ENCODE assay signal across 8 cellular contexts in genomic region chr2:70190086-70190412, GRCh38. TPM values are rescaled to one million over a fixed set of nuclear protein-coding genes. Genes with fewer than 3 reads are reported as not detected.
DNase-seq lines count a peak whose midpoint lies in the region; ATAC-seq and TF ChIP-seq lines count a peak whose summit lies in the region.

No MANE protein-coding gene starts in this region.

- TF ChIP-seq CTCF in MM.1S (IDR thresholded peaks at IDR 0.05; ENCODE audit: low read length): no peak
- TF ChIP-seq CTCF in heart right ventricle (IDR thresholded peaks at IDR 0.05): no peak
- no peak for TF ChIP-seq CTCF in gastrocnemius medialis (IDR thresholded peaks at IDR 0.05 in 4 of 5, conservative IDR thresholded peaks at IDR 0.05 in 1 of 5)

- H3K4me3 ChIP-seq in GM23248 (peak overlapping the region; percentile 81), MM.1S (ENCODE audit: low read length) (peak overlapping the region; percentile 86), heart right ventricle (peak overlapping the region; percentile 71 to 91 (median 76)), gastrocnemius medialis (peak overlapping the region; percentile 72 to 96 (median 88))

- H3K36me3 ChIP-seq in GM23248 (ENCODE audit: low read depth): no peaks in the 10 kb centered on the region
- no peaks in the 10 kb centered on the region for H3K36me3 ChIP-seq in MM.1S (replicated peaks; ENCODE audit: insufficient read depth, low read length)
- no peaks in the 10 kb centered on the region for H3K36me3 ChIP-seq in heart right ventricle
- no peaks in the 10 kb centered on the region for H3K36me3 ChIP-seq in gastrocnemius medialis

- H3K4me2 ChIP-seq in GM23248 (ENCODE audit: unreplicated experiment): peak overlapping the region; percentile 95
- H3K4me2 ChIP-seq in MM.1S (ENCODE audit: low read depth, low read length): peak overlapping the region; percentile 61

- H3K9me2 ChIP-seq in GM23248 (ENCODE audit: insufficient read depth): no peaks in the 10 kb centered on the region
- H3K9me2 ChIP-seq in MM.1S (replicated peaks; ENCODE audit: insufficient read depth, low read length): no peaks in the 10 kb centered on the region

- H3K27me3 ChIP-seq in GM23248 (replicated peaks; ENCODE audit: insufficient read depth) (no peaks in the 10 kb centered on the region), MM.1S (replicated peaks; ENCODE audit: insufficient read depth, low read length) (no peaks in the 10 kb centered on the region), heart right ventricle (no peaks in the 10 kb centered on the region), gastrocnemius medialis (no peaks in the 10 kb centered on the region)

- H3K9me3 Mint-ChIP-seq in activated naive CD4-positive, alpha-beta T cell treated with anti-CD3 and anti-CD28 coated beads, Interleukin-2, amount 50 U/mL, for 72 hours: no peaks in the 10 kb centered on the region

- 1 to 2% methylated on average over 8 of the region's 8 CpGs for WGBS in GM23248 (ENCODE audit: low coverage in 1 of 2, low lambda C conversion rate in 2 of 2, missing lambda C conversion rate in 2 of 2), 2 experiments
- 6% methylated on average over 8 of the region's 8 CpGs for whole genome bisulfite sequencing in heart right ventricle, 2 donors

- intact Hi-C loops in heart right ventricle (cut with DNase I) (loop anchor here in 5 of 10 donors (2.0 to 10.0 kb wide), 4 partner anchors 55 to 115 kb away; partner anchors contain the start of genes TIA1 (in 3 of the 5), FAM136A (in 1 of the 5) and SNRPG (in 1 of the 5)), gastrocnemius medialis (cut with DNase I; ENCODE audit: low total_unique reads) (loop anchor here (1.0 to 2.0 kb wide), 5 partner anchors 47 to 275 kb away; partner anchors contain the start of genes FAM136A, MXD1, PCBP1 and TIA1)

- peaks cover 7% of the 10 kb centered on the region in 2 donors for H3K36me3 Mint-ChIP-seq in activated naive CD4-positive, alpha-beta T cell treated with anti-CD3 and anti-CD28 coated beads, Interleukin-2, amount 50 U/mL, for 72 hours

- ATAC-seq in activated naive CD4-positive, alpha-beta T cell treated with anti-CD3 and anti-CD28 coated beads, Interleukin-2, amount 50 U/mL, for 72 hours: no peak
- ATAC-seq in heart right ventricle (peak in 5 of 8 donors; percentile 1 to 14 (median 7)), gastrocnemius medialis (peak; percentile 11 to 13)

- H3K27ac Mint-ChIP-seq in activated naive CD4-positive, alpha-beta T cell treated with anti-CD3 and anti-CD28 coated beads, Interleukin-2, amount 50 U/mL, for 72 hours: peak overlapping the region; percentile 98 to 100

- TF ChIP-seq POLR2A in gastrocnemius medialis (IDR thresholded peaks at IDR 0.05): no peak

- H2AFZ ChIP-seq in GM23248: peak overlapping the region; percentile 96
- peak overlapping the region; percentile 83 for H2AFZ ChIP-seq in MM.1S (ENCODE audit: low read length)

- H3K4me1 ChIP-seq in GM23248 (ENCODE audit: insufficient read depth) (peaks cover 3% of the 10 kb centered on the region; the same call in 1 of the 2 replicates), MM.1S (ENCODE audit: low read length) (0 out of 2 replicates have a peak, but pooled peaks cover 4% of the 10 kb centered on the region), heart right ventricle (peaks cover 0 to 15% (median 4%) of the 10 kb centered on the region in 9 donors), gastrocnemius medialis (peaks cover 4 to 6% of the 10 kb centered on the region in 2 donors)

- H3K9ac ChIP-seq in GM23248 (peak overlapping the region; percentile 95), MM.1S (ENCODE audit: low read length) (peak overlapping the region; percentile 94)

- H3K79me2 ChIP-seq in GM23248 (ENCODE audit: insufficient read depth) (peaks cover 31% of the 10 kb centered on the region), MM.1S (ENCODE audit: low read length) (peaks cover 3% of the 10 kb centered on the region; the same call in 1 of the 2 replicates)

- H3K27ac ChIP-seq in GM23248: peak overlapping the region; percentile 94
- H3K27ac ChIP-seq in MM.1S (ENCODE audit: low read length): peak overlapping the region; percentile 88; the same call in 1 of the 2 replicates
- peak overlapping the region in 9 of 10 donors; percentile 89 to 95 (median 92) for H3K27ac ChIP-seq in heart right ventricle
- peak overlapping the region; percentile 92 to 99 (median 92) for H3K27ac ChIP-seq in gastrocnemius medialis

- H3F3A ChIP-seq in GM23248 (ENCODE audit: insufficient read depth) (peaks cover 14% of the 10 kb centered on the region; the same call in 1 of the 2 replicates), MM.1S (ENCODE audit: insufficient read depth, low read length) (peaks cover 5% of the 10 kb centered on the region)

- H4K20me1 ChIP-seq in GM23248 (ENCODE audit: insufficient read depth) (no peaks in the 10 kb centered on the region), MM.1S (ENCODE audit: insufficient read depth, low read length) (no peaks in the 10 kb centered on the region)

- in situ Hi-C loops in GM23248 (cut with MboI): no loop called here
- in situ Hi-C loops in gastrocnemius medialis (cut with MboI; ENCODE audit: low sequenced_read_pairs in 4 of 4): no loop called here

- no peaks in the 10 kb centered on the region for H3K9me3 ChIP-seq in GM23248 (ENCODE audit: low read depth)
- H3K9me3 ChIP-seq in MM.1S (replicated peaks; ENCODE audit: insufficient read depth, low read length): no peaks in the 10 kb centered on the region
- H3K9me3 ChIP-seq in heart right ventricle: no peaks in the 10 kb centered on the region
- no peaks in the 10 kb centered on the region for H3K9me3 ChIP-seq in gastrocnemius medialis

- DNase-seq in NCI-H1105 treated with DMSO at 0.1 percent for 48 hours (lab: John Stamatoyannopoulos, UW): peak; percentile 37
- DNase-seq in NCI-H1105 (lab: John Stamatoyannopoulos, UW): no peak
- no peak for DNase-seq in GM23248
- DNase-seq in MM.1S: no peak
- peak in 1 of 2 donors; percentile 62 for DNase-seq in activated naive CD4-positive, alpha-beta T cell treated with anti-CD3 and anti-CD28 coated beads, Interleukin-2, amount 50 U/mL, for 72 hours (ENCODE audit: low spot score in 2 of 2)
- no peak for DNase-seq in heart right ventricle
- no peak for DNase-seq in gastrocnemius medialis
- no peak for DNase-seq in NCI-H1417 treated with DMSO at 0.1 percent for 48 hours (lab: John Stamatoyannopoulos, UW)

RNA-seq across cellular contexts. Expression of gene C2orf42, which starts 0.8 kb away (rescaled TPM):
- total RNA-seq in GM23248 (2014; rRNA removed; shearing (Covaris generic)): 23.2 and 25.5 TPM in 2 replicates
- polyA plus RNA-seq in GM23248 (2016; fragmentation: Nextera tagmentation; extraction: Ambion mirVana) (15.5 and 15.7 TPM in 2 replicates), heart right ventricle (1 to 10 TPM; 3.8 to 5.6 TPM)
- total RNA-seq in activated naive CD4-positive, alpha-beta T cell treated with anti-CD3 and anti-CD28 coated beads, Interleukin-2, amount 50 U/mL, for 72 hours: 10 to 100 TPM; 17.5 to 36.0 TPM
- total RNA-seq in heart right ventricle (10 to 100 TPM in 4 of 10 donors, 1 to 10 TPM in 6; 7.3 to 15.5 (median 9.7) TPM), gastrocnemius medialis (10 to 100 TPM in 1 of 4 donors, 1 to 10 TPM in 3; 6.3 to 10.1 (median 7.3) TPM)

RNA-seq across cellular contexts. Expression of gene TIA1, which starts 58.4 kb away (rescaled TPM):
- total RNA-seq in GM23248 (2014; rRNA removed; shearing (Covaris generic)): 36.8 and 42.8 TPM in 2 replicates
- polyA plus RNA-seq in GM23248 (2016; fragmentation: Nextera tagmentation; extraction: Ambion mirVana) (30.7 and 36.8 TPM in 2 replicates), heart right ventricle (100 to 1,000 TPM in 1 of 2 donors, 10 to 100 TPM in 1; 18.8 to 107 TPM)
- 100 to 1,000 TPM; 108 to 116 TPM for total RNA-seq in activated naive CD4-positive, alpha-beta T cell treated with anti-CD3 and anti-CD28 coated beads, Interleukin-2, amount 50 U/mL, for 72 hours
- total RNA-seq in heart right ventricle (10 to 100 TPM; 33.8 to 58.1 (median 43.2) TPM), gastrocnemius medialis (10 to 100 TPM; 20.2 to 54.8 (median 26.6) TPM)

Comparison
In these comparisons a context has a peak if more than half of its experiments do, and no peak if none do; other contexts are left out.
1. ATAC-seq: peak in heart right ventricle (5 of 8) and gastrocnemius medialis (2 of 2); none in activated naive CD4-positive, alpha-beta T cell treated with anti-CD3 and anti-CD28 coated beads, Interleukin-2, amount 50 U/mL, for 72 hours (0 of 2).
2. Peak in every context shown above with its lines, with median percentiles within 50 percentile points of each other: H3K27ac ChIP-seq and H3K4me3 ChIP-seq.